In the genomic region with DNA sequence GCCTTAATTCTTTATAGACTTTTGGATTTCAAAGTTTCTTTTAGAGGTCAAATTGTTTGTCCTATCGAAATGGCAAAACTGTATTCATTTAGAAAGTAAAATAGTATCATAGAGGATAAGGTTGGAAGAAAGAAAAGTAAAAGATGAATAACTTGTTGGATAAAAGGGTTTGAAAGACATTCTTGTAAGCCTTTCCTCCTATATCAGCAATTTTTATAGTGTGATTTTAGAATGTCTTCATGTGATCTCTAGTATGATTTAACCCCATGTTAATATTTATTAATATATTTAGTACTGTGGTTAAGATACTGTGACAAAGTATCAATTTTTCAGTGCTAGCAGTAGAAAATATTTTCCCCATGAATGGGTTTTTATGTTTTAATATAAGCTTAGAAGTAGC, we compare ENCODE assay signal across 11 cellular contexts. TPM values are rescaled to one million over a fixed set of nuclear protein-coding genes. Genes with fewer than 3 reads are reported as not detected.
DNase-seq lines count a peak whose midpoint lies in the region; ATAC-seq and TF ChIP-seq lines count a peak whose summit lies in the region.
"Had no signal": no experiment of that assay in that cellular context is flagged by ENCODE, and none has a peak within 500 bp of the region (broad histone marks: within the 10 kb centered on the region; RNA-seq: fewer than 3 reads in every experiment).

No MANE protein-coding gene starts in this region.

- TF ChIP-seq RAD21 in IMR-90 (IDR thresholded peaks at IDR 0.05; ENCODE audit: low read length) = no peak

- no CpG with 5 or more reads among the region's 1 CpG for WGBS in IMR-90 (ENCODE audit: extremely low coverage in 2 of 2, insufficient read length in 1 of 2), 2 experiments

- no peaks in the 10 kb centered on the region for H3K27me3 ChIP-seq in ACC112 (ENCODE audit: insufficient read depth, low read length)
- H3K27me3 ChIP-seq in IMR-90 (ENCODE audit: control insufficient read depth, insufficient read depth, low read length) = no peaks in the 10 kb centered on the region

- H3K9me3 Mint-ChIP-seq in brain (no peaks in the 10 kb centered on the region), natural killer cell (no peaks in the 10 kb centered on the region)

- no peak overlapping the region for H3K23ac ChIP-seq in IMR-90 (ENCODE audit: low read depth, low read length)

- BruUV-seq in IMR-90 (replicated peaks; lab: Mats Ljungman, UMichigan) = no TSS peak

- peaks cover 29% of the 10 kb centered on the region for H3K36me3 Mint-ChIP-seq in brain
- peaks cover 13% of the 10 kb centered on the region for H3K36me3 Mint-ChIP-seq in natural killer cell

- H3K36me3 ChIP-seq in ACC112 (ENCODE audit: insufficient read depth, low read length) (peaks cover 31% of the 10 kb centered on the region), IMR-90 (ENCODE audit: control insufficient read depth, insufficient read depth, low read length) (peaks cover 5% of the 10 kb centered on the region)

- TF ChIP-seq CTCF in IMR-90 (conservative IDR thresholded peaks at IDR 0.05; ENCODE audit: low read depth, low read length) (no peak), brain (conservative IDR thresholded peaks at IDR 0.05) (no peak), natural killer cell (IDR thresholded peaks at IDR 0.05) (no peak)

- H4K20me1 ChIP-seq in IMR-90 (ENCODE audit: insufficient read depth, low read length) = peaks cover 48% of the 10 kb centered on the region

- H2AK9ac ChIP-seq in IMR-90 (replicated peaks; ENCODE audit: low read depth, low read length, poor library complexity) = no peak overlapping the region

- no peak for TF ChIP-seq POLR2A in IMR-90 (IDR thresholded peaks at IDR 0.05; ENCODE audit: low read depth, low read length)

- H3K4ac ChIP-seq in IMR-90 (ENCODE audit: low read depth, low read length) = no peak overlapping the region

- no peak overlapping the region for H2AK5ac ChIP-seq in IMR-90 (ENCODE audit: low read depth, low read length)

- no peak for ATAC-seq in IMR-90 (ENCODE audit: low read depth)
- ATAC-seq in natural killer cell = no peak
- no peak for ATAC-seq in GM18861 (IDR thresholded peaks at IDR 0.05; ENCODE audit: unreplicated experiment)
- ATAC-seq: sciatic nerve had no signal

- H3K27ac ChIP-seq in ACC112 (ENCODE audit: low read depth, low read length) (peak overlapping the region; percentile 97), IMR-90 (ENCODE audit: insufficient read depth, low read length) (no peak overlapping the region)

- peaks cover 49% of the 10 kb centered on the region for H3K4me1 Mint-ChIP-seq in brain
- peaks cover 57 to 60% of the 10 kb centered on the region in 2 donors for H3K4me1 Mint-ChIP-seq in natural killer cell

- H4K8ac ChIP-seq in IMR-90 (ENCODE audit: low read depth in 2 of 2, low read length in 2 of 2) = no peak overlapping the region

- intact Hi-C loops in IMR-90 (cut with micrococcal nuclease) = no loop called here
- intact Hi-C loops in natural killer cell (cut with micrococcal nuclease) = no loop called here

- H3K14ac ChIP-seq in IMR-90 (replicated peaks; ENCODE audit: low read depth, low read length) = no peak overlapping the region

- peak overlapping the region; percentile 35; the same call in 1 of the 2 replicates for H3K4me2 ChIP-seq in IMR-90 (ENCODE audit: low read depth, low read length)

- H4K5ac ChIP-seq in IMR-90 (ENCODE audit: low read depth, low read length) = no peak overlapping the region

- H3K4me3 ChIP-seq in ACC112 (ENCODE audit: low read depth, low read length) = peak overlapping the region; percentile 97
- no peak overlapping the region for H3K4me3 ChIP-seq in IMR-90 (ENCODE audit: insufficient read depth, low read depth, low read length)

- no peak overlapping the region for H3K56ac ChIP-seq in IMR-90 (ENCODE audit: extremely low read depth, insufficient read depth, low read length)

- H3K18ac ChIP-seq in IMR-90 (ENCODE audit: low read depth, low read length) = no peak overlapping the region

- H3K27me3 Mint-ChIP-seq in brain (peaks cover 17% of the 10 kb centered on the region), natural killer cell (ENCODE audit: low read depth in 2 of 2) (no peaks in the 10 kb centered on the region)

- H2AFZ ChIP-seq in ACC112 (ENCODE audit: low read length, unreplicated experiment) = no peak overlapping the region
- no peak overlapping the region for H2AFZ ChIP-seq in IMR-90 (replicated peaks; ENCODE audit: low read length, poor library complexity)

- H3K27ac Mint-ChIP-seq in brain = peak overlapping the region in 2 of 5 experiments; percentile 34 to 59
- H3K27ac Mint-ChIP-seq in natural killer cell = peak overlapping the region; percentile 98 to 100

- H3K4me3 Mint-ChIP-seq in brain = peak overlapping the region; percentile 63 to 80 (median 67)
- H3K4me3 Mint-ChIP-seq in natural killer cell = peak overlapping the region; percentile 100

- H3K9ac ChIP-seq in IMR-90 (ENCODE audit: low read depth, low read length) = no peak overlapping the region

- H4K91ac ChIP-seq in IMR-90 (ENCODE audit: insufficient read depth, low read depth, low read length) = no peak overlapping the region

- H2BK120ac ChIP-seq in IMR-90 (ENCODE audit: low read depth, low read length) = no peak overlapping the region

- POLR2A ChIA-PET in IMR-90 (lab: Charles Lee; ENCODE audit: unreplicated experiment) = interaction anchor here (0.6 kb wide), 1 partner anchor 190 kb away, joined by 9 read pairs; no protein-coding TSS in a partner anchor

- peaks cover 5% of the 10 kb centered on the region; the same call in 1 of the 2 replicates for H3K9me1 ChIP-seq in IMR-90 (ENCODE audit: insufficient read depth, low read length)

- H2BK15ac ChIP-seq in IMR-90 (ENCODE audit: low read depth, low read length) = no peak overlapping the region

- peaks cover 19% of the 10 kb centered on the region for H3K4me1 ChIP-seq in ACC112 (ENCODE audit: control insufficient read depth, insufficient read depth, low read length, unreplicated experiment)
- H3K4me1 ChIP-seq in IMR-90 (ENCODE audit: control insufficient read depth, insufficient read depth, low read length) = peaks cover 2% of the 10 kb centered on the region; the same call in 1 of the 2 replicates

- H3K9me3 ChIP-seq in IMR-90 (ENCODE audit: control insufficient read depth, insufficient read depth, low read length) = no peaks in the 10 kb centered on the region

- H2BK5ac ChIP-seq in IMR-90 (ENCODE audit: low read depth, low read length, poor library complexity, severe bottlenecking) = no peak overlapping the region

- peaks cover 3 to 14% of the 10 kb centered on the region in 2 experiments for H3K79me1 ChIP-seq in IMR-90 (ENCODE audit: low read depth in 1 of 2, low read length in 2 of 2)

- DNase-seq in IMR-90 (no peak), natural killer cell (no peak), SKM-1 (lab: John Stamatoyannopoulos, UW; ENCODE audit: unreplicated experiment) (no peak), SIG-M5 (lab: John Stamatoyannopoulos, UW) (no peak), DMS153 (lab: John Stamatoyannopoulos, UW) (no peak)
- DNase-seq: EL, SHP77 had no signal

- in situ Hi-C loops in IMR-90 (cut with MboI; ENCODE audit: low sequenced_read_pairs) = no loop called here

- CTCF ChIA-PET in IMR-90 (lab: Yijun Ruan, JAX) = interaction anchor here (0.6 kb wide), 1 partner anchor 43 kb away, joined by 3 read pairs; no protein-coding TSS in a partner anchor

- peaks cover 58% of the 10 kb centered on the region for H3K79me2 ChIP-seq in ACC112 (ENCODE audit: control insufficient read depth, insufficient read depth, low read length, unreplicated experiment)

- dilution Hi-C loops in IMR-90 (cut with HindIII; ENCODE audit: low sequenced_read_pairs, unreplicated experiment) = no loop called here

- H2BK20ac ChIP-seq in IMR-90 (ENCODE audit: low read depth, low read length) = no peak overlapping the region

TF ChIP-seq in IMR-90, 13 proteins besides CTCF, POLR2A, EP300 and RAD21:
- TF ChIP-seq BHLHE40 (IDR thresholded peaks at IDR 0.05; ENCODE audit: low read depth, low read length) = no peak
- no peak for TF ChIP-seq RCOR1 (IDR thresholded peaks at IDR 0.05; ENCODE audit: insufficient replicate concordance, low read length)
- peak; percentile 18; the same call in 1 of the 2 replicates for TF ChIP-seq MAFK (IDR thresholded peaks at IDR 0.05; ENCODE audit: low read depth, low read length)
- TF ChIP-seq, protein P1, sequence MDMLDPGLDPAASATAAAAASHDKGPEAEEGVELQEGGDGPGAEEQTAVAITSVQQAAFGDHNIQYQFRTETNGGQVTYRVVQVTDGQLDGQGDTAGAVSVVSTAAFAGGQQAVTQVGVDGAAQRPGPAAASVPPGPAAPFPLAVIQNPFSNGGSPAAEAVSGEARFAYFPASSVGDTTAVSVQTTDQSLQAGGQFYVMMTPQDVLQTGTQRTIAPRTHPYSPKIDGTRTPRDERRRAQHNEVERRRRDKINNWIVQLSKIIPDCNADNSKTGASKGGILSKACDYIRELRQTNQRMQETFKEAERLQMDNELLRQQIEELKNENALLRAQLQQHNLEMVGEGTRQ (IDR thresholded peaks at IDR 0.05; ENCODE audit: low read depth, low read length) = no peak

RNA-seq across cellular contexts. Expression of a gene that starts 4.5 kb away (rescaled TPM):
- 40.1 and 65.8 TPM in 2 replicates for total RNA-seq in IMR-90 (2012; rRNA removed)
- polyA plus RNA-seq in IMR-90 (2012; rRNA removed) = 28.8 and 32.1 TPM in 2 replicates
- 22.1 and 31.2 TPM in 2 replicates for polyA plus RNA-seq in IMR-90 (2012; cell fraction: cytosol; rRNA removed)
- polyA plus RNA-seq in IMR-90 (2012; cell fraction: nucleus; rRNA removed; ENCODE audit: low replicate concordance) = 16.1 and 17.6 TPM in 2 replicates
- polyA plus RNA-seq in brain (ENCODE audit: insufficient read depth, low read depth, low replicate concordance) = 23.7 TPM
- 100 to 1,000 TPM; 124 to 132 (median 128) TPM for total RNA-seq in natural killer cell

RNA-seq across cellular contexts. Expression of a gene that starts 44.8 kb away (rescaled TPM):
- total RNA-seq in IMR-90 (2012; rRNA removed) = 30.5 and 76.1 TPM in 2 replicates
- polyA plus RNA-seq in IMR-90 (2012; rRNA removed) = 19.3 and 19.5 TPM in 2 replicates
- 0.86 and 1.4 TPM in 2 replicates for polyA plus RNA-seq in IMR-90 (2012; cell fraction: cytosol; rRNA removed)
- polyA plus RNA-seq in IMR-90 (2012; cell fraction: nucleus; rRNA removed; ENCODE audit: low replicate concordance) = 4.3 and 28.1 TPM in 2 replicates
- 12.6 TPM for polyA plus RNA-seq in brain (ENCODE audit: insufficient read depth, low read depth, low replicate concordance)
- 100 to 1,000 TPM; 120 to 126 (median 122) TPM for total RNA-seq in natural killer cell
